ENCODE assay signal across 10 cellular contexts in the genomic region with DNA sequence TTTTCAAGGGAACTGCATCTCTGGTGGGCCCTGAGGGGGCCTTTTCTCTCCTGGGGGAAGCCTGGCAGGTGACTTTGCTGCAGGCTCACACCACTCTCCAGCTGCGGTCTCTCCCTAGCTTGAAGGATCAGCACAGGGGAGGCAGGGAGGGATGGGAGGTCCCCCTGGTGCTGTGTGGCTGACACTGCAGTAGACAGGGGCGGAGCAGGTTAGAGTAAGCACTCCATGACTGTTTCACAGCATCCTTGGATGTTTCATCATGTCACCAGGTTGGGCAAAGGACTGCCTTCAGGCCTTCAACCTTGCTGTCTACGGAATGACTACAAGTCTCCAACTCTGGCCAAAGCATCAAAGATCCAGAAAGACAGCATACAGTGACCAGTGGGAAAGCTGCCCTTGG.
DNase-seq lines count a peak whose midpoint lies in the region; ATAC-seq, FAIRE-seq and TF ChIP-seq lines count a peak whose summit lies in the region.
"Had no signal": no experiment of that assay in that cellular context is flagged by ENCODE, and none has a peak within 500 bp of the region (broad histone marks: within the 10 kb centered on the region; RNA-seq: fewer than 3 reads in every experiment).

No MANE protein-coding gene starts in this region.

- FAIRE-seq in frontal cortex (lab: Jason Lieb, UNC) = no peak
- FAIRE-seq: GM18507 had no signal

- ATAC-seq in GM19467 (IDR thresholded peaks at IDR 0.05; ENCODE audit: unreplicated experiment) (no peak), HG03045 (IDR thresholded peaks at IDR 0.05; ENCODE audit: unreplicated experiment) (no peak)

- DNase-seq in COR-L47 (lab: John Stamatoyannopoulos, UW) (peak; percentile 30), NCI-H748 treated with DMSO at 0.1 percent for 48 hours (lab: John Stamatoyannopoulos, UW) (peak; percentile 17), iPS DF 19.7 (ENCODE audit: low read depth, low spot score) (peak; percentile 35), mesenteric fat pad (ENCODE audit: low spot score) (no peak), frontal cortex (ENCODE audit: low spot score in 2 of 2) (no peak)
- DNase-seq: effector memory CD4-positive, alpha-beta T cell had no signal

- peak; percentile 18; the same call in 1 of the 2 replicates for TF ChIP-seq CTCF in GM12874 (IDR thresholded peaks at IDR 0.05; ENCODE audit: insufficient read depth, low read depth, low read length)

Comparison
In these comparisons a context has a peak if more than half of its experiments do, and no peak if none do; other contexts are left out.
1. DNase-seq: peak in COR-L47 (single experiment), NCI-H748 treated with DMSO at 0.1 percent for 48 hours (single experiment) and iPS DF 19.7 (single experiment); none in mesenteric fat pad (single experiment) and frontal cortex (0 of 2).